ENCODE assay signal across 8 cellular contexts in the genomic region with DNA sequence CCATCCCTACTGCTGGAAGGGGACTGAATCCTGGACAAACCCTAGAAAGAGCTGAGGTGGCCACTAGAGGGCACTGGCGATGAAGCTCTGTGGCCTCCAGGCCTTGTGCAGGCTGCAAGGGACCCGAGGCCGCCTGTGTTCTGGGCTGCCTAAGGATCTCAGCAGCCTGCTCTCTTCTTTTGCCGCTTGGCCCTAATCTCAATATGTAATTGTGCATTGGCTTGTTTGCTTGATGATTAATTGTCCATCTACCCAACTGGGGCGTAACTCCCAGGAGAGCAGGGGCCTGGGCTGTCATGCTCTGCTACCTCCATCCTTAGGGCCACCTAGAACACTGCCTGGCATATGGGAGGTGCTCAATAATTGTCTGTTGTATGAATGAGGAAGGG.
DNase-seq lines count a peak whose midpoint lies in the region; ATAC-seq and TF ChIP-seq lines count a peak whose summit lies in the region.

No MANE protein-coding gene starts in this region.

- intact Hi-C loops in left ventricle myocardium superior (cut with micrococcal nuclease) (loop anchor here (5.0 kb wide), 1 partner anchor 85 kb away; no protein-coding TSS in a partner anchor), gastrocnemius medialis (cut with DNase I; ENCODE audit: low total_unique reads) (loop anchor here (1.0 to 10.0 kb wide), 2 partner anchors 85 to 242 kb away; partner anchors contain the start of gene TCL1B)

- no peaks in the 10 kb centered on the region for H3K9me3 ChIP-seq in gastrocnemius medialis

- H3K36me3 ChIP-seq in gastrocnemius medialis: peaks cover 0 to 7% of the 10 kb centered on the region in 2 donors

- peaks cover 27% of the 10 kb centered on the region for H3K36me3 Mint-ChIP-seq in T-helper 1 cell treated with Interleukin-12 subunit alpha and Interleukin-12 subunit beta and Interleukin-4 antibody, amounts not matched to agents 30 μg/mL and 1 μg/mL, for 36 hours (ENCODE audit: low read depth)

- in situ Hi-C loops in gastrocnemius medialis (cut with MboI; ENCODE audit: low sequenced_read_pairs in 4 of 4): loop anchor here (5.0 to 25.0 kb wide), 4 partner anchors 85 to 755 kb away; partner anchors contain the start of gene TCL1B (in 1 of the 4)

- peak overlapping the region; percentile 7 for H3K27ac Mint-ChIP-seq in T-helper 1 cell treated with Interleukin-12 subunit alpha and Interleukin-12 subunit beta and Interleukin-4 antibody, amounts not matched to agents 30 μg/mL and 1 μg/mL, for 36 hours

- peak; percentile 67 for ATAC-seq in HG02623 (IDR thresholded peaks at IDR 0.05; ENCODE audit: unreplicated experiment)
- peak; percentile 96 for ATAC-seq in left ventricle myocardium superior
- peak; percentile 92 to 99 for ATAC-seq in gastrocnemius medialis

- DNase-seq in GM12865 (ENCODE audit: low read depth) (peak; percentile 86), NCI-H1436 treated with DMSO at 0.1 percent for 48 hours (lab: John Stamatoyannopoulos, UW) (peak; percentile 41), amniotic epithelial cell (ENCODE audit: low read depth) (peak; percentile 65), left ventricle myocardium superior (peak; percentile 89), gastrocnemius medialis (peak; percentile 55 to 75), cortex of kidney (lab: John Stamatoyannopoulos, UW) (no peak)

- H3K27me3 ChIP-seq in gastrocnemius medialis: no peaks in the 10 kb centered on the region

- no peaks in the 10 kb centered on the region for H3K9me3 Mint-ChIP-seq in T-helper 1 cell treated with Interleukin-12 subunit alpha and Interleukin-12 subunit beta and Interleukin-4 antibody, amounts not matched to agents 30 μg/mL and 1 μg/mL, for 36 hours

- no peak overlapping the region for H3K27ac ChIP-seq in gastrocnemius medialis

- TF ChIP-seq CTCF in GM12865 (IDR thresholded peaks at IDR 0.05; ENCODE audit: insufficient read depth, low read depth, low read length, missing control alignments): peak; percentile 90
- TF ChIP-seq CTCF in gastrocnemius medialis (IDR thresholded peaks at IDR 0.05 in 4 of 5, conservative IDR thresholded peaks at IDR 0.05 in 1 of 5): peak; percentile 70 to 89 (median 84)

- H3K4me3 Mint-ChIP-seq in T-helper 1 cell treated with Interleukin-12 subunit alpha and Interleukin-12 subunit beta and Interleukin-4 antibody, amounts not matched to agents 30 μg/mL and 1 μg/mL, for 36 hours: no peak overlapping the region

- no peaks in the 10 kb centered on the region for H3K27me3 Mint-ChIP-seq in T-helper 1 cell treated with Interleukin-12 subunit alpha and Interleukin-12 subunit beta and Interleukin-4 antibody, amounts not matched to agents 30 μg/mL and 1 μg/mL, for 36 hours (ENCODE audit: low read depth)

- H3K4me1 Mint-ChIP-seq in T-helper 1 cell treated with Interleukin-12 subunit alpha and Interleukin-12 subunit beta and Interleukin-4 antibody, amounts not matched to agents 30 μg/mL and 1 μg/mL, for 36 hours (ENCODE audit: low read depth): peaks cover 3% of the 10 kb centered on the region

- no peaks in the 10 kb centered on the region for H3K4me1 ChIP-seq in gastrocnemius medialis

- TF ChIP-seq POLR2A in gastrocnemius medialis (IDR thresholded peaks at IDR 0.05): no peak

- H3K4me3 ChIP-seq in GM12865 (ENCODE audit: low read depth, low read length) (no peak overlapping the region), gastrocnemius medialis (no peak overlapping the region)
